ENCODE assay signal across 22 cellular contexts in genomic region chr6:83889625-83890024, GRCh38. TPM values are rescaled to one million over a fixed set of nuclear protein-coding genes. Genes with fewer than 3 reads are reported as not detected.
"Had no signal": no experiment of that assay in that cellular context is flagged by ENCODE, and none has a peak within 500 bp of the region (broad histone marks: within the 10 kb centered on the region; RNA-seq: fewer than 3 reads in every experiment).

No MANE protein-coding gene starts in this region.

- DNase-seq: Karpas-422, KG1, MG63, NCI-H1092 treated with DMSO at 0.1 percent for 48 hours, NCI-H1436, NCI-H187, NCI-H2029, NCI-H2081 treated with DMSO at 0.1 percent for 48 hours, NCI-H2171, NCI-H226, NCI-H446, NCI-H510A, NCI-H524 treated with DMSO at 0.1 percent for 48 hours, NCI-H69, NCI-H774, PC-3, SHP77, SK-N-SH, SW 1271 had no signal

- ATAC-seq: Panc1, PC-3 had no signal

RNA-seq across cellular contexts. Expression of gene RIPPLY2, which starts 36.5 kb away (rescaled TPM):
- total RNA-seq: HT-29, OCI-LY7, PC-3 had no signal
